Comparison of ENCODE assay signal across 20 cellular contexts in the genomic region with DNA sequence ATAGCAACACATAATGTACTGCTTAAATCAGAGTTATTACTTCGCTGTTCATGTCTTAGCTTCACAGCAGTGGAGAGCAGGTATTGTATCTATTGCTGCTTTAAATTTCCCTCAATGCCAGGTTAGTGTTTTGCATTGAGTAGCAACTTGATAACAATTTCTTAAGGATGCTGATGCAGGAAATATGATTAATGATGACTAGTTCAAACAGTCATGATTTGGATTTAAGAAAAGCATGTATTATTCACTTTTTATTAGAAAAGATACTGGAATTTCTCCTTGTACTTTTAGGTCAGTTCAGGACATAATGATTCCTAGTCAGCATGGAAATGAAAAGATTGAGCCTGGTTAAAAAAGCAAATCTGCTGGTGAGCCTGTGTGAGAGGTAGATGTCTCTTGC.
A peak's percentile ranks its signal among the peaks of the same experiment; 100 is the strongest.
DNase-seq lines count a peak whose midpoint lies in the region; ATAC-seq and TF ChIP-seq lines count a peak whose summit lies in the region.
"Had no signal": no experiment of that assay in that cellular context is flagged by ENCODE, and none has a peak within 500 bp of the region (broad histone marks: within the 10 kb centered on the region; RNA-seq: fewer than 3 reads in every experiment).

No MANE protein-coding gene starts in this region.

- DNase-seq in mammary epithelial cell (peak; percentile 75), breast epithelium (ENCODE audit: low spot score in 2 of 2) (no peak), RKO (ENCODE audit: low spot score) (peak; percentile 29), epithelial cell of prostate (ENCODE audit: low read depth, low spot score) (no peak), midbrain (lab: John Stamatoyannopoulos, UW) (no peak)
- DNase-seq in activated CD4-positive, alpha-beta T cell treated with anti-CD3 and anti-CD28 coated beads, Interleukin-2, amount 10 ng/mL, durations not matched to agents 24 days and 14 days, result no peak
- DNase-seq: 8988T, COR-L47, DMS153, NCI-H1092 treated with DMSO at 0.1 percent for 48 hours, NCI-H1694 treated with DMSO at 0.1 percent for 48 hours, NCI-H345, NCI-H69, SHP77 treated with DMSO at 0.1 percent for 48 hours had no signal

- no peaks in the 10 kb centered on the region for H3K79me2 ChIP-seq in mammary epithelial cell (ENCODE audit: insufficient read depth, low read length)

- H3K36me3 ChIP-seq in mammary epithelial cell (ENCODE audit: insufficient read depth, low read length) (no peaks in the 10 kb centered on the region), breast epithelium (no peaks in the 10 kb centered on the region)
- H3K36me3 ChIP-seq: MG63 had no signal

- no peak overlapping the region for H2AFZ ChIP-seq in mammary epithelial cell (ENCODE audit: low read depth, low read length)

- in situ Hi-C loops in mammary epithelial cell (cut with MboI; ENCODE audit: low sequenced_read_pairs in 2 of 2), result no loop called here

- H3K4me1 ChIP-seq in mammary epithelial cell (ENCODE audit: insufficient read depth, low read length) (peaks cover 46% of the 10 kb centered on the region), breast epithelium (peaks cover 0 to 4% of the 10 kb centered on the region in 2 donors)

- no peaks in the 10 kb centered on the region for H3K9me3 ChIP-seq in mammary epithelial cell (replicated peaks; ENCODE audit: insufficient read depth, low read length)
- no peaks in the 10 kb centered on the region for H3K9me3 ChIP-seq in breast epithelium
- H3K9me3 ChIP-seq: MG63 had no signal

- peak overlapping the region; percentile 26 for H3K4me2 ChIP-seq in mammary epithelial cell (ENCODE audit: insufficient read depth, low read depth, low read length)
- H3K4me2 ChIP-seq: KMS-11 had no signal

- dilution Hi-C loops in mammary epithelial cell (cut with HindIII; ENCODE audit: low sequenced_read_pairs), result loop anchor here (5.0 kb wide), 1 partner anchor 47 kb away; no protein-coding TSS in a partner anchor

- H3K36me3 Mint-ChIP-seq in activated CD4-positive, alpha-beta T cell treated with anti-CD3 and anti-CD28 coated beads, Interleukin-2, amount 10 ng/mL, durations not matched to agents 24 days and 14 days (ENCODE audit: low read depth), result no peaks in the 10 kb centered on the region

- TF ChIP-seq POLR2A in breast epithelium (IDR thresholded peaks at IDR 0.05), result no peak

- no peak for ATAC-seq in GM19395 (IDR thresholded peaks at IDR 0.05; ENCODE audit: unreplicated experiment)
- no peak for ATAC-seq in HG02571 (IDR thresholded peaks at IDR 0.05; ENCODE audit: unreplicated experiment)
- ATAC-seq: GM12878 had no signal

- H3K27ac Mint-ChIP-seq in activated CD4-positive, alpha-beta T cell treated with anti-CD3 and anti-CD28 coated beads, Interleukin-2, amount 10 ng/mL, durations not matched to agents 24 days and 14 days, result no peak overlapping the region

- TF ChIP-seq CTCF in mammary epithelial cell (conservative IDR thresholded peaks at IDR 0.05 in 1 of 2, IDR thresholded peaks at IDR 0.05 in 1 of 2; ENCODE audit: extremely low read depth in 1 of 2, insufficient read depth in 1 of 2, low read depth in 1 of 2, low read length in 2 of 2), result no peak
- no peak for TF ChIP-seq CTCF in breast epithelium (IDR thresholded peaks at IDR 0.05)

- 82% methylated on average over 1 of the region's 1 CpG for WGBS in mammary epithelial cell (ENCODE audit: low coverage, missing lambda C conversion rate)

- H3K9ac ChIP-seq in mammary epithelial cell (ENCODE audit: insufficient read depth, low read length), result no peak overlapping the region
- H3K9ac ChIP-seq: KMS-11 had no signal

- intact Hi-C loops in mammary epithelial cell (cut with micrococcal nuclease) (no loop called here), breast epithelium (cut with DNase I; ENCODE audit: low total_unique reads) (no loop called here)
- intact Hi-C loops in activated CD4-positive, alpha-beta T cell treated with anti-CD3 and anti-CD28 coated beads, Interleukin-2, amount 10 ng/mL, durations not matched to agents 24 days and 14 days (cut with micrococcal nuclease), result no loop called here

- H3K4me3 ChIP-seq in mammary epithelial cell (replicated peaks in 1 of 3; ENCODE audit: insufficient read depth in 1 of 3, low read depth in 2 of 3, low read length in 3 of 3) (no peak overlapping the region), breast epithelium (no peak overlapping the region)
- H3K4me3 ChIP-seq: GM12878, MG63 had no signal

- H3K4me1 Mint-ChIP-seq in activated CD4-positive, alpha-beta T cell treated with anti-CD3 and anti-CD28 coated beads, Interleukin-2, amount 10 ng/mL, durations not matched to agents 24 days and 14 days, result no peaks in the 10 kb centered on the region

- H3K27ac ChIP-seq in mammary epithelial cell (ENCODE audit: insufficient read depth, low read depth, low read length) (peak overlapping the region; percentile 29), breast epithelium (no peak overlapping the region), epithelial cell of prostate (peak overlapping the region; percentile 67)
- H3K27ac ChIP-seq: KMS-11 had no signal

- no peaks in the 10 kb centered on the region for H4K20me1 ChIP-seq in mammary epithelial cell (ENCODE audit: insufficient read depth, low read length)

- CTCF ChIA-PET in mammary epithelial cell (lab: Charles Lee; ENCODE audit: low non-redundant PET), result no interaction called here

- no TSS peak for BruUV-seq in mammary epithelial cell (replicated peaks; lab: Mats Ljungman, UMichigan)

- no peak overlapping the region for H3K4me3 Mint-ChIP-seq in activated CD4-positive, alpha-beta T cell treated with anti-CD3 and anti-CD28 coated beads, Interleukin-2, amount 10 ng/mL, durations not matched to agents 24 days and 14 days
- H3K4me3 Mint-ChIP-seq: CD14-positive monocyte had no signal

- H3K27me3 Mint-ChIP-seq in activated CD4-positive, alpha-beta T cell treated with anti-CD3 and anti-CD28 coated beads, Interleukin-2, amount 10 ng/mL, durations not matched to agents 24 days and 14 days, result peaks cover 5% of the 10 kb centered on the region

- H3K9me3 Mint-ChIP-seq in activated CD4-positive, alpha-beta T cell treated with anti-CD3 and anti-CD28 coated beads, Interleukin-2, amount 10 ng/mL, durations not matched to agents 24 days and 14 days, result no peaks in the 10 kb centered on the region

- no peaks in the 10 kb centered on the region for H3K27me3 ChIP-seq in mammary epithelial cell (ENCODE audit: insufficient read depth, low read length)
- H3K27me3 ChIP-seq in breast epithelium, result no peaks in the 10 kb centered on the region
- H3K27me3 ChIP-seq: MG63 had no signal

Comparison
In these comparisons a context has a peak if more than half of its experiments do, and no peak if none do; other contexts are left out.
1. DNase-seq: peak in mammary epithelial cell (single experiment) and RKO (single experiment); none in breast epithelium (0 of 2), epithelial cell of prostate (single experiment), midbrain (single experiment) and activated CD4-positive, alpha-beta T cell treated with anti-CD3 and anti-CD28 coated beads, Interleukin-2, amount 10 ng/mL, durations not matched to agents 24 days and 14 days (single experiment).
2. H3K27ac ChIP-seq: peak in mammary epithelial cell (single experiment) and epithelial cell of prostate (single experiment); none in breast epithelium (0 of 2).